In genomic region chr18:9782073-9782857, GRCh38 we compare ENCODE assay signal across 11 cellular contexts.
A peak's percentile ranks its signal among the peaks of the same experiment; 100 is the strongest.
DNase-seq lines count a peak whose midpoint lies in the region; ATAC-seq lines count a peak whose summit lies in the region.
"Had no signal": no experiment of that assay in that cellular context is flagged by ENCODE, and none has a peak within 500 bp of the region (broad histone marks: within the 10 kb centered on the region; RNA-seq: fewer than 3 reads in every experiment).

No MANE protein-coding gene starts in this region.

- peaks cover 3% of the 10 kb centered on the region for H3K79me2 ChIP-seq in ACC112 (ENCODE audit: control insufficient read depth, insufficient read depth, low read length, unreplicated experiment)

- no peaks in the 10 kb centered on the region for H3K27me3 ChIP-seq in ACC112 (ENCODE audit: insufficient read depth, low read length)

- H3K27ac ChIP-seq in ACC112 (ENCODE audit: low read depth, low read length), result peak overlapping the region; percentile 23

- no peak overlapping the region for H2AFZ ChIP-seq in ACC112 (ENCODE audit: low read length, unreplicated experiment)

- H3K4me3 ChIP-seq in ACC112 (ENCODE audit: low read depth, low read length), result no peak overlapping the region

- DNase-seq in LHCN-M2 (ENCODE audit: low read depth) (peak; percentile 70), astrocyte of the hippocampus (ENCODE audit: low read depth, low spot score) (peak; percentile 82), kidney tubule cell (ENCODE audit: low spot score) (peak; percentile 67)
- no peak for DNase-seq in activated CD4-positive, alpha-beta T cell treated with anti-CD3 and anti-CD28 coated beads for 48 hours
- DNase-seq: activated CD8-positive, alpha-beta memory T cell treated with anti-CD3 and anti-CD28 coated beads, Interleukin-2, amount 50 U/mL, for 48 hours; CD8-positive, alpha-beta T cell; natural killer cell had no signal

- ATAC-seq in GM21529 (IDR thresholded peaks at IDR 0.05; ENCODE audit: unreplicated experiment) (no peak), HG03432 (IDR thresholded peaks at IDR 0.05; ENCODE audit: unreplicated experiment) (no peak), HG03457 (IDR thresholded peaks at IDR 0.05; ENCODE audit: unreplicated experiment) (no peak)
- ATAC-seq: CD8-positive, alpha-beta T cell had no signal

- no peaks in the 10 kb centered on the region for H3K36me3 ChIP-seq in ACC112 (ENCODE audit: insufficient read depth, low read length)

- peaks cover 36% of the 10 kb centered on the region for H3K4me1 ChIP-seq in ACC112 (ENCODE audit: control insufficient read depth, insufficient read depth, low read length, unreplicated experiment)
